In genomic region chr6:166221040-166221439, GRCh38 we compare ENCODE assay signal across 18 cellular contexts. TPM values are rescaled to one million over a fixed set of nuclear protein-coding genes. Genes with fewer than 3 reads are reported as not detected.
DNase-seq lines count a peak whose midpoint lies in the region; ATAC-seq and FAIRE-seq lines count a peak whose summit lies in the region.
"Had no signal": no experiment of that assay in that cellular context is flagged by ENCODE, and none has a peak within 500 bp of the region (broad histone marks: within the 10 kb centered on the region; RNA-seq: fewer than 3 reads in every experiment).

No MANE protein-coding gene starts in this region.

- no peak for FAIRE-seq in small intestine (lab: Jason Lieb, UNC)

- no peak overlapping the region for H3K27ac Mint-ChIP-seq in effector memory CD8-positive, alpha-beta T cell
- H3K27ac Mint-ChIP-seq: T-helper 17 cell, WTC11 had no signal

- peaks cover 12 to 16% of the 10 kb centered on the region in 2 donors for H3K4me1 Mint-ChIP-seq in effector memory CD8-positive, alpha-beta T cell (ENCODE audit: low read depth in 2 of 2)

- ATAC-seq in GM18867 (IDR thresholded peaks at IDR 0.05; ENCODE audit: unreplicated experiment) (peak; percentile 76), HG02798 (IDR thresholded peaks at IDR 0.05; ENCODE audit: poor library complexity, unreplicated experiment) (peak; percentile 44), GM19035 (IDR thresholded peaks at IDR 0.05; ENCODE audit: unreplicated experiment) (no peak)
- ATAC-seq in effector memory CD8-positive, alpha-beta T cell (replicated peaks): peak; percentile 97
- ATAC-seq: right lobe of liver, T-helper 17 cell, WTC11 had no signal

- H3K9me3 ChIP-seq in small intestine (ENCODE audit: control insufficient read depth, low read depth): no peaks in the 10 kb centered on the region
- H3K9me3 ChIP-seq: right lobe of liver, thoracic aorta had no signal

- in situ Hi-C loops in ACHN (cut with HindIII; ENCODE audit: low pct_ligation_motif_present, low pct_unique_long_range_greater_than_20kb, low sequenced_read_pairs): no loop called here

- no peaks in the 10 kb centered on the region for H3K4me1 ChIP-seq in small intestine (ENCODE audit: control insufficient read depth in 2 of 2, insufficient read depth in 1 of 2, low read depth in 1 of 2, low read length in 1 of 2)
- H3K4me1 ChIP-seq: right lobe of liver had no signal

- peaks cover 48 to 49% of the 10 kb centered on the region in 2 donors for H3K27me3 Mint-ChIP-seq in effector memory CD8-positive, alpha-beta T cell

- H3K36me3 Mint-ChIP-seq in effector memory CD8-positive, alpha-beta T cell (ENCODE audit: insufficient read depth): peaks cover 5% of the 10 kb centered on the region
- H3K36me3 Mint-ChIP-seq: WTC11 had no signal

- H3K9me3 Mint-ChIP-seq in effector memory CD8-positive, alpha-beta T cell: no peaks in the 10 kb centered on the region
- H3K9me3 Mint-ChIP-seq: WTC11 had no signal

- no peak overlapping the region for H3K27ac ChIP-seq in small intestine (ENCODE audit: low read depth in 1 of 2, low read length in 1 of 2)
- H3K27ac ChIP-seq: right lobe of liver, thoracic aorta had no signal

- H3K27me3 ChIP-seq in small intestine (ENCODE audit: control insufficient read depth in 2 of 2, insufficient read depth in 2 of 2, low read length in 2 of 2): peaks cover 0 to 3% of the 10 kb centered on the region in 2 donors
- H3K27me3 ChIP-seq: right lobe of liver had no signal

- H3K36me3 ChIP-seq in small intestine (ENCODE audit: control insufficient read depth in 2 of 2, insufficient read depth in 2 of 2, low read length in 2 of 2): no peaks in the 10 kb centered on the region
- H3K36me3 ChIP-seq: right lobe of liver, thoracic aorta had no signal

- H3K4me3 Mint-ChIP-seq in effector memory CD8-positive, alpha-beta T cell: peak overlapping the region in 1 of 2 donors; percentile 44
- H3K4me3 Mint-ChIP-seq: T-helper 17 cell, WTC11 had no signal

- peak; percentile 30 for DNase-seq in activated CD4-positive, alpha-beta T cell treated with anti-CD3 and anti-CD28 coated beads for 48 hours
- DNase-seq in effector memory CD8-positive, alpha-beta T cell: peak; percentile 17 to 25 (median 20)
- DNase-seq in small intestine: no peak
- DNase-seq in ACHN: no peak
- DNase-seq: activated T-cell treated with anti-CD3 and anti-CD28 coated beads for 4 hours, HCEC 1CT, NCI-H2029, NCI-H510A, occipital lobe, right lobe of liver, SIG-M5, T-helper 17 cell had no signal

- no peak overlapping the region for H3K4me3 ChIP-seq in small intestine (ENCODE audit: low read depth in 1 of 2, low read length in 2 of 2)
- H3K4me3 ChIP-seq: right lobe of liver, thoracic aorta had no signal

- WGBS in small intestine, 3 donors: 80 to 85% (median 81%) methylated on average over 11 of the region's 11 CpGs

RNA-seq across cellular contexts. Expression of gene TBXT, which starts 53.4 kb away (rescaled TPM):
- not detected for polyA plus RNA-seq in small intestine
- polyA plus RNA-seq: BJ had no signal

Comparison
In these comparisons a context has a peak if more than half of its experiments do, and no peak if none do; other contexts are left out.
1. DNase-seq: peak in activated CD4-positive, alpha-beta T cell treated with anti-CD3 and anti-CD28 coated beads for 48 hours (single experiment) and effector memory CD8-positive, alpha-beta T cell (3 of 3); none in small intestine (single experiment) and ACHN (single experiment).